ENCODE assay signal across 1 cellular context in the genomic region with DNA sequence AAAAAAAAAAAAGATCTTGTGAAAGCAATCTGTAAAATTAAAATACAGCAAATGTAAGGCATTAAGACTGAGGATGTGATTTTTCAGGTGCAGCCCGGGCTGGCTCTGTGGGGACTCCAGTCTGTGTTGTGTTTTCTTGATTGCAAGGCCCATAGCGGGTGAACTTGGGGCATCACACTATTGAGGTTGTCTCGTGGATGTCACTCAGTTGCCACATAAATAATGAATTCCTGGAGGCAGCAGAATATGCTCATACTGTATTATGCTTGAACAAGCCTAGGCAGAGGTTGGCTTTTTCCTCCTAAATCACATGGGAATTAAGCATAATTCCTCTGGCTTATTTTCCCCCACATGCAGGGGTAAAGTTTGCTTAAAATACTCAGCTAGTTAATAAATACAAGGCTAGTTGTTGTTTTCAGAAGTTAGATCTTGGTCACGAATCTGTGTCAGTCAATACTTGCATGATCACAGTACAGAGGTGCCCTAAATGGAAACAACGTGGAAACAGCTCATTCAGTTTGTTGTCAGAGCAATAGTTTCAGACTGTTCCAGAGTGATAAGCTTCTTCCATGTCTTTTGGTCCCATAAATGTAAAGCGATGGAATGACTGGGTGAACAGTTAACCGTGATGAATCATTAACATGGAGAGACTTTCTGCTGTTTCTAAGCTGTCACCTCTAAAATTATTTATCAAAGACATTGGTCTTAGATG.
A peak's percentile ranks its signal among the peaks of the same experiment; 100 is the strongest.
TF ChIP-seq lines count a peak whose summit lies in the region.

No MANE protein-coding gene starts in this region.

TF ChIP-seq in K562, 482 proteins besides CTCF, POLR2A, EP300 and RAD21:
- TF ChIP-seq ARID1B (IDR thresholded peaks at IDR 0.05) (0 out of 2 replicates have a peak, but pooled peaks have one; percentile 26), GABPB1 (CRISPR knock-in tag; IDR thresholded peaks at IDR 0.05) (no peak), FOSL1 (tag; conservative IDR thresholded peaks at IDR 0.05) (peak; percentile 56), MXI1 (IDR thresholded peaks at IDR 0.05; ENCODE audit: low read depth, low read length) (no peak), RBM25 (IDR thresholded peaks at IDR 0.05; ENCODE audit: low read depth, low read length, severe bottlenecking) (no peak), TCF3 (CRISPR knock-in tag; IDR thresholded peaks at IDR 0.05) (0 out of 2 replicates have a peak, but pooled peaks have one; percentile 32), WHSC1 (IDR thresholded peaks at IDR 0.05; ENCODE audit: low read length) (no peak), CBFA2T3 (IDR thresholded peaks at IDR 0.05) (peak; percentile 37)
